Comparison of ENCODE assay signal across 30 cellular contexts in genomic region chr7:99825873-99826272, GRCh38. TPM values are rescaled to one million over a fixed set of nuclear protein-coding genes. Genes with fewer than 3 reads are reported as not detected.
"Had no signal": no experiment of that assay in that cellular context is flagged by ENCODE, and none has a peak within 500 bp of the region (broad histone marks: within the 10 kb centered on the region; RNA-seq: fewer than 3 reads in every experiment).

No MANE protein-coding gene starts in this region.

- DNase-seq: activated CD4-positive, alpha-beta T cell treated with anti-CD3 and anti-CD28 coated beads for 48 hours; activated CD4-positive, alpha-beta T cell treated with anti-CD3 and anti-CD28 coated beads, Interleukin-2, amount 50 U/mL, for 4 hours; activated CD4-positive, CD25-positive, alpha-beta regulatory T cell treated with anti-CD3 and anti-CD28 coated beads, Interleukin-2, amount 50 U/mL, for 72 hours; activated CD8-positive, alpha-beta memory T cell treated with anti-CD3 and anti-CD28 coated beads, Interleukin-2, amount 10 ng/mL, durations not matched to agents 7 days and 5 days; activated effector memory CD4-positive, alpha-beta T cell treated with Interleukin-2 at 50 U/mL for 16 hours; activated naive CD4-positive, alpha-beta T cell; activated naive CD8-positive, alpha-beta T cell treated with anti-CD3 and anti-CD28 coated beads, Interleukin-2, amount 50 U/mL, for 24 hours; activated T-cell treated with anti-CD3 and anti-CD28 coated beads, Interleukin-2, amount 50 U/mL, for 24 hours; amniotic stem cell; MG63; MV-4-11; NCI-H1092 treated with DMSO at 0.1 percent for 48 hours; NCI-H1417 treated with DMSO at 0.1 percent for 48 hours; NCI-H1694; NCI-H2029 treated with DMSO at 0.1 percent for 48 hours; NCI-H524; Peyer's patch; Right ventricle myocardium superior; SW 1271 had no signal

- H3K27ac ChIP-seq: Peyer's patch, RWPE1, SJSA1 had no signal

- H3K9me3 ChIP-seq: ascending aorta, body of pancreas, MG63, Peyer's patch, SJSA1 had no signal

- ATAC-seq: activated CD8-positive, alpha-beta memory T cell treated with anti-CD3 and anti-CD28 coated beads, Interleukin-2, amount 10 ng/mL, durations not matched to agents 7 days and 5 days; activated naive CD8-positive, alpha-beta T cell treated with anti-CD3 and anti-CD28 coated beads, Interleukin-2, amount 50 U/mL, for 24 hours; body of pancreas; SK-N-SH treated with all-trans-retinoic acid at 6 μM for 48 hours; WTC11 had no signal

- H3K9me3 Mint-ChIP-seq: activated naive CD4-positive, alpha-beta T cell treated with anti-CD3 and anti-CD28 coated beads, Interleukin-2, amount 50 U/mL, for 24 hours; activated naive CD8-positive, alpha-beta T cell treated with anti-CD3 and anti-CD28 coated beads, Interleukin-2, amount 50 U/mL, for 24 hours; activated T-cell treated with anti-CD3 and anti-CD28 coated beads, Interleukin-2, amount 50 U/mL, for 24 hours; activated T-helper 1 cell treated with anti-CD3 and anti-CD28 coated beads, Interleukin-12 subunit alpha, Interleukin-12 subunit beta, Interleukin-2, Interleukin-4 antibody, amounts not matched to agents 30 ng/mL and 10 ng/mL and 1 ng/mL, durations not matched to agents 14 hours and 24 hours and 36 hours; central memory CD8-positive, alpha-beta T cell; T-helper 1 cell treated with Interleukin-12 subunit alpha and Interleukin-12 subunit beta and Interleukin-4 antibody, amounts not matched to agents 30 μg/mL and 1 μg/mL, for 36 hours had no signal

- H3K36me3 Mint-ChIP-seq: activated CD8-positive, alpha-beta memory T cell treated with anti-CD3 and anti-CD28 coated beads, Interleukin-2, amount 10 ng/mL, durations not matched to agents 7 days and 5 days; activated naive CD4-positive, alpha-beta T cell treated with anti-CD3 and anti-CD28 coated beads, Interleukin-2, amount 50 U/mL, for 24 hours; WTC11 had no signal

- H3K27ac Mint-ChIP-seq: activated CD8-positive, alpha-beta memory T cell treated with anti-CD3 and anti-CD28 coated beads, Interleukin-2, amount 10 ng/mL, durations not matched to agents 7 days and 5 days; activated naive CD4-positive, alpha-beta T cell treated with anti-CD3 and anti-CD28 coated beads, Interleukin-2, amount 50 U/mL, for 24 hours; activated naive CD8-positive, alpha-beta T cell treated with anti-CD3 and anti-CD28 coated beads, Interleukin-2, amount 50 U/mL, for 24 hours; activated T-cell treated with anti-CD3 and anti-CD28 coated beads, Interleukin-2, amount 50 U/mL, for 24 hours; activated T-helper 1 cell treated with anti-CD3 and anti-CD28 coated beads, Interleukin-12 subunit alpha, Interleukin-12 subunit beta, Interleukin-2, Interleukin-4 antibody, amounts not matched to agents 30 ng/mL and 10 ng/mL and 1 ng/mL, durations not matched to agents 14 hours and 24 hours and 36 hours; T-helper 1 cell treated with Interleukin-12 subunit alpha and Interleukin-12 subunit beta and Interleukin-4 antibody, amounts not matched to agents 30 μg/mL and 1 μg/mL, for 36 hours; WTC11 had no signal

- H3K4me3 ChIP-seq: ascending aorta, body of pancreas, MG63, Peyer's patch, SJSA1 had no signal

- H3K4me1 ChIP-seq: ascending aorta, SJSA1 had no signal

- FAIRE-seq: bronchial epithelial cell had no signal

- H3K27me3 ChIP-seq: ascending aorta, body of pancreas, MG63, Peyer's patch had no signal

- H3K36me3 ChIP-seq: ascending aorta, MG63, Peyer's patch, SJSA1 had no signal

RNA-seq across cellular contexts. Expression of gene CYP3A43, which starts 1.9 kb away (rescaled TPM):
- total RNA-seq: activated CD8-positive, alpha-beta memory T cell treated with anti-CD3 and anti-CD28 coated beads, Interleukin-2, amount 10 ng/mL, durations not matched to agents 7 days and 5 days; activated T-helper 1 cell treated with anti-CD3 and anti-CD28 coated beads, Interleukin-12 subunit alpha, Interleukin-12 subunit beta, Interleukin-2, Interleukin-4 antibody, amounts not matched to agents 30 ng/mL and 10 ng/mL and 1 ng/mL, durations not matched to agents 14 hours and 24 hours and 36 hours; ascending aorta; bronchial epithelial cell; Right ventricle myocardium superior; SJSA1; WTC11 had no signal

RNA-seq across cellular contexts. Expression of gene CYP3A4, which starts 41.9 kb away (rescaled TPM):
- total RNA-seq: activated CD8-positive, alpha-beta memory T cell treated with anti-CD3 and anti-CD28 coated beads, Interleukin-2, amount 10 ng/mL, durations not matched to agents 7 days and 5 days; activated T-helper 1 cell treated with anti-CD3 and anti-CD28 coated beads, Interleukin-12 subunit alpha, Interleukin-12 subunit beta, Interleukin-2, Interleukin-4 antibody, amounts not matched to agents 30 ng/mL and 10 ng/mL and 1 ng/mL, durations not matched to agents 14 hours and 24 hours and 36 hours; ascending aorta; bronchial epithelial cell; SJSA1 had no signal

RNA-seq across cellular contexts. Expression of gene OR2AE1, which starts 51.0 kb away (rescaled TPM):
- total RNA-seq: ascending aorta, bronchial epithelial cell, Peyer's patch, Right ventricle myocardium superior, SJSA1 had no signal
